Comparison of ENCODE assay signal across 8 cellular contexts in the genomic region with DNA sequence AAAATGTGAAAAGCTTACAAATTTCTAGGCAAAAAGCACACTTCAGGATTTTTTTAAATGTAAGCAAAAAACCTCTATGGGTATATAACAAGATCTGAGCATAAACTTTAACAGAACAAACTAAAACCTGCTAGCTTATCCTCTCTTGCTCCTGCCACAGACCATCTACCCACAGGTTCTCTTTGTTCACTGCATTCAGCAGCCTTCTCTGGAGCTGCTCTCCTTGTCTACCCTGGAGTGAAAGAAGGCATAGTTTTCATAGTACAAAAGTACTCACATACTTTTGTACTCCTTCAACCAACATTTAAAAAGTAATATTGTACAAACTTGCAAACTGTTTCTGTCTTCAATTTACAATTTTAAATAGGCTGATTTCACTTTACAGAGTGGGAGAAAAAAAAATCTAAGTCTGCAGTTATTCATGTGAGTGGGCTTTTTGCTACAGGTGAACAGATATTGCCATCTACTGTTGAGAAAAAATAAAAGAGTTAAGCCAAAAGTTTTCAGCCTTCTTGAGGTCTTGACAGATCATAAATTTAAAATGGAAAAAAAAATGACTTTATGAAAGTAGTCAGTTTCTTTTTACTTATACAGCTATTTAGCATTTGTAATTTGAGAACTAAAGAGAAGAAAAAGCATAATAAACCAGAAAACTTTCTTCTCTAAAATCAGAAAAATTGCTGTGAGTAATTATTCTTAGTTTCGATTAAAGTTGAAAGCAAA. TPM values are rescaled to one million over a fixed set of nuclear protein-coding genes. Genes with fewer than 3 reads are reported as not detected.
A peak's percentile ranks its signal among the peaks of the same experiment; 100 is the strongest.
DNase-seq lines count a peak whose midpoint lies in the region; TF ChIP-seq lines count a peak whose summit lies in the region.

No MANE protein-coding gene starts in this region.

- no peak overlapping the region; the same call in 1 of the 2 replicates for H3K4me2 ChIP-seq in KMS-11

- no peak overlapping the region for H3K9ac ChIP-seq in KMS-11

- no peak overlapping the region for H3K27ac ChIP-seq in KMS-11

- DNase-seq in DMS114 treated with DMSO at 0.1 percent for 48 hours (lab: John Stamatoyannopoulos, UW; ENCODE audit: unreplicated experiment) (peak; percentile 27), astrocyte of the hippocampus (ENCODE audit: low read depth, low spot score) (peak; percentile 10), myocyte (ENCODE audit: low read depth) (peak; percentile 21), NK-92 (lab: John Stamatoyannopoulos, UW; ENCODE audit: unreplicated experiment) (no peak), SIG-M5 (lab: John Stamatoyannopoulos, UW) (no peak), NCI-H446 treated with DMSO at 0.1 percent for 48 hours (lab: John Stamatoyannopoulos, UW) (no peak)
- no peak for DNase-seq in activated effector memory CD4-positive, alpha-beta T cell treated with anti-CD3 and anti-CD28 coated beads, Interleukin-2, amount 50 U/mL, for 16 hours

- H3K4me1 ChIP-seq in KMS-11 (ENCODE audit: low read depth, poor library complexity, severe bottlenecking) = peaks cover 8% of the 10 kb centered on the region

- no peak overlapping the region for H3K4me3 ChIP-seq in KMS-11 (IDR thresholded peaks at IDR 0.05; ENCODE audit: insufficient read depth, low read depth, low read length)

- TF ChIP-seq CTCF in KMS-11 (conservative IDR thresholded peaks at IDR 0.05; ENCODE audit: low read depth, low read length) = peak; percentile 72

- no peaks in the 10 kb centered on the region for H3K79me2 ChIP-seq in KMS-11 (ENCODE audit: insufficient read depth, low read depth)

- no peaks in the 10 kb centered on the region for H4K20me1 ChIP-seq in KMS-11 (ENCODE audit: insufficient read depth)

- H2AFZ ChIP-seq in KMS-11 (ENCODE audit: low read depth) = no peak overlapping the region

- H3K36me3 ChIP-seq in KMS-11 (ENCODE audit: insufficient read depth) = no peaks in the 10 kb centered on the region

- no peaks in the 10 kb centered on the region for H3K27me3 ChIP-seq in KMS-11 (ENCODE audit: insufficient read depth, low read depth)

RNA-seq across cellular contexts. Expression of gene TERC, which starts 20.4 kb away (rescaled TPM):
- total RNA-seq in myocyte = 86.8 and 454 TPM in 2 replicates
- polyA plus RNA-seq in myocyte (2012) = 0.25 TPM

RNA-seq across cellular contexts. Expression of gene ACTRT3, which starts 24.9 kb away (rescaled TPM):
- 2.8 and 3.1 TPM in 2 replicates for total RNA-seq in myocyte
- polyA plus RNA-seq in myocyte (2012) = 1.8 TPM

RNA-seq across cellular contexts. Expression of gene MYNN, which starts 28.7 kb away (rescaled TPM):
- 18.4 and 19.8 TPM in 2 replicates for total RNA-seq in myocyte
- polyA plus RNA-seq in myocyte (2012) = 6.9 TPM

Comparison
In these comparisons a context has a peak if more than half of its experiments do, and no peak if none do; other contexts are left out.
1. DNase-seq: peak in DMS114 treated with DMSO at 0.1 percent for 48 hours (single experiment), astrocyte of the hippocampus (single experiment) and myocyte (single experiment); none in NK-92 (single experiment), activated effector memory CD4-positive, alpha-beta T cell treated with anti-CD3 and anti-CD28 coated beads, Interleukin-2, amount 50 U/mL, for 16 hours (single experiment), SIG-M5 (single experiment) and NCI-H446 treated with DMSO at 0.1 percent for 48 hours (single experiment).